Comparison of ENCODE assay signal across 3 cellular contexts in the genomic region with DNA sequence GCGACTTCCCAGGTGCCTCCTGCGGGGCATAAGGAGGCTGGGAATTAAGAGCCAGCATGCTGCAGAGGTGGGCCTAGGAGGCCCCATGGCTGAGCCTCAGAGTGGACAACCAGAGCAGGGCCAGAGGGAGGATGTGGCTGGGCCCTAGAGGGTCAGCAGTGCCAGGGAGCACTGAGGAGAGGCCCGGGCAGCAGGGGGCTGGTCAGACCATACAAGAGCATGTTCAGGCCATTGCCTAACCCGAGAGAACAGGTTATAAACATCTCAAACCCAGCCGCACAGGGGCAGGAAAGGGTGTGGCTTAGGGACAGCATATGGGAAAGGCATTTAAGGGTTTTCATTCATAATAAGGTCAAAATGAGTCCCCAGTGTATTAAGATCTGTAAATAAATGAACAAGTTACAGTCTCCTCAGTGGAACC.
A peak's percentile ranks its signal among the peaks of the same experiment; 100 is the strongest.
TF ChIP-seq lines count a peak whose summit lies in the region.

No MANE protein-coding gene starts in this region.

TF ChIP-seq in SK-N-SH treated with all-trans-retinoic acid at 6 μM for 48 hours, 23 proteins besides CTCF, POLR2A, EP300 and RAD21:
- TF ChIP-seq PPARA (CRISPR knock-in tag; IDR thresholded peaks at IDR 0.05; ENCODE audit: borderline replicate concordance), result no peak
- TF ChIP-seq SNAI2 (CRISPR knock-in tag; IDR thresholded peaks at IDR 0.05), result no peak
- no peak for TF ChIP-seq ZFP3 (CRISPR knock-in tag; IDR thresholded peaks at IDR 0.05)
- TF ChIP-seq, protein P1, sequence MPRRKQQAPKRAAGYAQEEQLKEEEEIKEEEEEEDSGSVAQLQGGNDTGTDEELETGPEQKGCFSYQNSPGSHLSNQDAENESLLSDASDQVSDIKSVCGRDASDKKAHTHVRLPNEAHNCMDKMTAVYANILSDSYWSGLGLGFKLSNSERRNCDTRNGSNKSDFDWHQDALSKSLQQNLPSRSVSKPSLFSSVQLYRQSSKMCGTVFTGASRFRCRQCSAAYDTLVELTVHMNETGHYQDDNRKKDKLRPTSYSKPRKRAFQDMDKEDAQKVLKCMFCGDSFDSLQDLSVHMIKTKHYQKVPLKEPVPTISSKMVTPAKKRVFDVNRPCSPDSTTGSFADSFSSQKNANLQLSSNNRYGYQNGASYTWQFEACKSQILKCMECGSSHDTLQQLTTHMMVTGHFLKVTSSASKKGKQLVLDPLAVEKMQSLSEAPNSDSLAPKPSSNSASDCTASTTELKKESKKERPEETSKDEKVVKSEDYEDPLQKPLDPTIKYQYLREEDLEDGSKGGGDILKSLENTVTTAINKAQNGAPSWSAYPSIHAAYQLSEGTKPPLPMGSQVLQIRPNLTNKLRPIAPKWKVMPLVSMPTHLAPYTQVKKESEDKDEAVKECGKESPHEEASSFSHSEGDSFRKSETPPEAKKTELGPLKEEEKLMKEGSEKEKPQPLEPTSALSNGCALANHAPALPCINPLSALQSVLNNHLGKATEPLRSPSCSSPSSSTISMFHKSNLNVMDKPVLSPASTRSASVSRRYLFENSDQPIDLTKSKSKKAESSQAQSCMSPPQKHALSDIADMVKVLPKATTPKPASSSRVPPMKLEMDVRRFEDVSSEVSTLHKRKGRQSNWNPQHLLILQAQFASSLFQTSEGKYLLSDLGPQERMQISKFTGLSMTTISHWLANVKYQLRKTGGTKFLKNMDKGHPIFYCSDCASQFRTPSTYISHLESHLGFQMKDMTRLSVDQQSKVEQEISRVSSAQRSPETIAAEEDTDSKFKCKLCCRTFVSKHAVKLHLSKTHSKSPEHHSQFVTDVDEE (CRISPR knock-in tag; IDR thresholded peaks at IDR 0.05), result no peak
- TF ChIP-seq ZNF565 (CRISPR knock-in tag; conservative IDR thresholded peaks at IDR 0.05; ENCODE audit: low read depth), result no peak
- TF ChIP-seq TOX (CRISPR knock-in tag; IDR thresholded peaks at IDR 0.05; ENCODE audit: borderline replicate concordance), result no peak
- no peak for TF ChIP-seq ZFP30 (CRISPR knock-in tag; IDR thresholded peaks at IDR 0.05)
- TF ChIP-seq ZNF70 (CRISPR knock-in tag; IDR thresholded peaks at IDR 0.05), result no peak
- no peak for TF ChIP-seq ZC3H10 (CRISPR knock-in tag; IDR thresholded peaks at IDR 0.05)
- no peak for TF ChIP-seq ARNTL (CRISPR knock-in tag; IDR thresholded peaks at IDR 0.05; ENCODE audit: borderline replicate concordance, low read depth)
- TF ChIP-seq TCF4 (CRISPR knock-in tag; IDR thresholded peaks at IDR 0.05; ENCODE audit: borderline replicate concordance), result no peak
- TF ChIP-seq, protein P2, sequence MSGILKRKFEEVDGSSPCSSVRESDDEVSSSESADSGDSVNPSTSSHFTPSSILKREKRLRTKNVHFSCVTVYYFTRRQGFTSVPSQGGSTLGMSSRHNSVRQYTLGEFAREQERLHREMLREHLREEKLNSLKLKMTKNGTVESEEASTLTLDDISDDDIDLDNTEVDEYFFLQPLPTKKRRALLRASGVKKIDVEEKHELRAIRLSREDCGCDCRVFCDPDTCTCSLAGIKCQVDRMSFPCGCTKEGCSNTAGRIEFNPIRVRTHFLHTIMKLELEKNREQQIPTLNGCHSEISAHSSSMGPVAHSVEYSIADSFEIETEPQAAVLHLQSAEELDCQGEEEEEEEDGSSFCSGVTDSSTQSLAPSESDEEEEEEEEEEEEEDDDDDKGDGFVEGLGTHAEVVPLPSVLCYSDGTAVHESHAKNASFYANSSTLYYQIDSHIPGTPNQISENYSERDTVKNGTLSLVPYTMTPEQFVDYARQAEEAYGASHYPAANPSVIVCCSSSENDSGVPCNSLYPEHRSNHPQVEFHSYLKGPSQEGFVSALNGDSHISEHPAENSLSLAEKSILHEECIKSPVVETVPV (CRISPR knock-in tag; IDR thresholded peaks at IDR 0.05), result no peak

TF ChIP-seq in SK-N-SH, 30 proteins besides CTCF, POLR2A, EP300 and RAD21:
- TF ChIP-seq NFIC (IDR thresholded peaks at IDR 0.05; ENCODE audit: borderline replicate concordance), result no peak

TF ChIP-seq in GM12878, 131 proteins besides CTCF, POLR2A, EP300 and RAD21:
- TF ChIP-seq, protein P3, sequence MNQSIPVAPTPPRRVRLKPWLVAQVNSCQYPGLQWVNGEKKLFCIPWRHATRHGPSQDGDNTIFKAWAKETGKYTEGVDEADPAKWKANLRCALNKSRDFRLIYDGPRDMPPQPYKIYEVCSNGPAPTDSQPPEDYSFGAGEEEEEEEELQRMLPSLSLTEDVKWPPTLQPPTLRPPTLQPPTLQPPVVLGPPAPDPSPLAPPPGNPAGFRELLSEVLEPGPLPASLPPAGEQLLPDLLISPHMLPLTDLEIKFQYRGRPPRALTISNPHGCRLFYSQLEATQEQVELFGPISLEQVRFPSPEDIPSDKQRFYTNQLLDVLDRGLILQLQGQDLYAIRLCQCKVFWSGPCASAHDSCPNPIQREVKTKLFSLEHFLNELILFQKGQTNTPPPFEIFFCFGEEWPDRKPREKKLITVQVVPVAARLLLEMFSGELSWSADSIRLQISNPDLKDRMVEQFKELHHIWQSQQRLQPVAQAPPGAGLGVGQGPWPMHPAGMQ (IDR thresholded peaks at IDR 0.05; ENCODE audit: borderline replicate concordance), result no peak
- TF ChIP-seq EED (IDR thresholded peaks at IDR 0.05; ENCODE audit: low read depth), result 0 out of 2 replicates have a peak, but pooled peaks have one; percentile 6
